Comparison of ENCODE assay signal across 11 cellular contexts in genomic region chr16:47017636-47018035, GRCh38.
"Had no signal": no experiment of that assay in that cellular context is flagged by ENCODE, and none has a peak within 500 bp of the region (broad histone marks: within the 10 kb centered on the region; RNA-seq: fewer than 3 reads in every experiment).

No MANE protein-coding gene starts in this region.

- H3K4me1 ChIP-seq: upper lobe of right lung had no signal

- DNase-seq: left lung, ovary, upper lobe of right lung had no signal

- H3K9me3 ChIP-seq: heart left ventricle, left lung, ovary, upper lobe of right lung had no signal

- H3K27me3 Mint-ChIP-seq: activated B cell treated with CpG ODN at 0.5 μM for 24 hours; stimulated activated naive CD8-positive, alpha-beta T cell treated with anti-CD3 and anti-CD28 coated beads, Interleukin-15, Interleukin-2, amounts not matched to agents 100 ng/mL and 50 ng/mL, for 24 hours had no signal

- H3K27ac Mint-ChIP-seq: activated CD4-positive, alpha-beta T cell treated with anti-CD3 and anti-CD28 coated beads, Interleukin-2, amount 10 ng/mL, durations not matched to agents 24 days and 14 days; activated naive CD4-positive, alpha-beta T cell treated with anti-CD3 and anti-CD28 coated beads for 36 hours; nephron progenitor cell had no signal

- H3K9me3 Mint-ChIP-seq: activated B cell treated with CpG ODN at 0.5 μM for 24 hours; activated naive CD4-positive, alpha-beta T cell treated with anti-CD3 and anti-CD28 coated beads for 36 hours; nephron progenitor cell; stimulated activated naive CD8-positive, alpha-beta T cell treated with anti-CD3 and anti-CD28 coated beads, Interleukin-15, Interleukin-2, amounts not matched to agents 100 ng/mL and 50 ng/mL, for 24 hours had no signal

- H3K27me3 ChIP-seq: heart left ventricle, left lung, ovary, upper lobe of right lung had no signal

- H3K4me3 ChIP-seq: heart left ventricle, left lung, ovary, upper lobe of right lung had no signal

- H3K36me3 ChIP-seq: heart left ventricle, left lung, ovary, upper lobe of right lung had no signal

- H3K4me3 Mint-ChIP-seq: activated naive CD4-positive, alpha-beta T cell treated with anti-CD3 and anti-CD28 coated beads for 36 hours; nephron progenitor cell; stimulated activated naive CD8-positive, alpha-beta T cell treated with anti-CD3 and anti-CD28 coated beads, Interleukin-15, Interleukin-2, amounts not matched to agents 100 ng/mL and 50 ng/mL, for 24 hours had no signal

- H3K27ac ChIP-seq: heart left ventricle, ovary, upper lobe of right lung had no signal

- FAIRE-seq: colon, frontal cortex had no signal
